8 cellular contexts compared by ENCODE assay signal in genomic region chr3:50617096-50617791, GRCh38. TPM values are rescaled to one million over a fixed set of nuclear protein-coding genes. Genes with fewer than 3 reads are reported as not detected.
DNase-seq lines count a peak whose midpoint lies in the region; ATAC-seq and TF ChIP-seq lines count a peak whose summit lies in the region.

MAPKAPK3 (plus strand) TSS chr3:50617151; CDS start chr3:50617566, 415 bp downstream.

- H3K27ac Mint-ChIP-seq in nephron progenitor cell = peak within 1 kb of the TSS; percentile 88

- peak; percentile 46 for DNase-seq in Caki2 (ENCODE audit: low read depth)
- no peak for DNase-seq in HT1080 (ENCODE audit: low read depth)
- DNase-seq in erythroblast (lab: John Stamatoyannopoulos, UW) = peak; percentile 63 to 77
- DNase-seq in nephron progenitor cell = no peak
- no peak for DNase-seq in cerebellar cortex (ENCODE audit: low spot score)
- DNase-seq in superior temporal gyrus (ENCODE audit: extremely low spot score) = no peak

- TF ChIP-seq CTCF in VCaP (conservative IDR thresholded peaks at IDR 0.05) = no peak
- no peak for TF ChIP-seq CTCF in nephron progenitor cell (IDR thresholded peaks at IDR 0.05)

- in situ Hi-C loops in Caki2 (cut with HindIII; ENCODE audit: low pct_unique_long_range_greater_than_20kb, low sequenced_read_pairs) = no loop called here

- peaks cover 34% of the 10 kb centered on the region for H3K4me1 Mint-ChIP-seq in nephron progenitor cell

- peak within 1 kb of the TSS; percentile 96 for H3K27ac ChIP-seq in VCaP

- H3K9me3 Mint-ChIP-seq in nephron progenitor cell = no peaks in the 10 kb centered on the region

- H3K36me3 Mint-ChIP-seq in nephron progenitor cell (ENCODE audit: low read depth) = no peaks in the 10 kb centered on the region

- TF ChIP-seq POLR2A in erythroblast (IDR thresholded peaks at IDR 0.05; ENCODE audit: low read length) = peak; percentile 8

- peaks cover 22% of the 10 kb centered on the region for H3K27me3 Mint-ChIP-seq in nephron progenitor cell (ENCODE audit: low read depth, poor library complexity)

- ATAC-seq in GM19397 (IDR thresholded peaks at IDR 0.05; ENCODE audit: unreplicated experiment) = peak; percentile 14

- H3K4me3 Mint-ChIP-seq in nephron progenitor cell = peak within 1 kb of the TSS; percentile 82

RNA-seq across cellular contexts. Expression of gene MAPKAPK3, which starts in this region (rescaled TPM):
- 172 and 238 TPM in 2 replicates for total RNA-seq in Caki2 (2014; rRNA removed; shearing (Covaris generic); ENCODE audit: low replicate concordance)
- total RNA-seq in HT1080 (2014; rRNA removed; shearing (Covaris generic)) = 123 and 168 TPM in 2 replicates
- 85.1 and 85.8 TPM in 2 replicates for polyA plus RNA-seq in HT1080 (2015; cell fraction: cytosol; rRNA removed)
- 45.2 and 48.8 TPM in 2 replicates for polyA plus RNA-seq in HT1080 (2015; cell fraction: nucleus; rRNA removed)

Comparison
In these comparisons a context has a peak if more than half of its experiments do, and no peak if none do; other contexts are left out.
1. DNase-seq: peak in Caki2 (single experiment) and erythroblast (2 of 2); none in HT1080 (single experiment), nephron progenitor cell (single experiment), cerebellar cortex (single experiment) and superior temporal gyrus (single experiment).